1 cellular context compared by ENCODE assay signal in the genomic region with DNA sequence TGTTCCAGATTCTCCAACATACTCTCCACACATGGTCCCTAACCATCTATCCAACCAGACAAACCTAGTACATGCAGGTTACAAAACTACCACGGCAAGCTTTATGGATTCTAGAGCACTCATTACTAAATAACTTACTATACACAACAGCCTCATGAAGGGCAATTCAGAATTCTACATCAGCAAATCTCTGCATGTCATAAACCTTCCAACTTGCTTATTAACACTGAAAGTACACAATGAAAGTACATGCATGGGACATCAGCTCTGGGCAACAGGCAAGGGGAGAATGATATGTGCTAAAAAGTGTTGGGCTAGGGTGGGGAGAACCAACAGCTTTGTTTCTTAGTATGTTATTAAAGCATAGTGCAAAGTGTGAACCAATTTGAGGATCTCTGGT.
TF ChIP-seq lines count a peak whose summit lies in the region.

No MANE protein-coding gene starts in this region.

TF ChIP-seq in GM23338, 12 proteins besides CTCF, POLR2A, EP300 and RAD21 (continued from another document):
- TF ChIP-seq, protein P1, sequence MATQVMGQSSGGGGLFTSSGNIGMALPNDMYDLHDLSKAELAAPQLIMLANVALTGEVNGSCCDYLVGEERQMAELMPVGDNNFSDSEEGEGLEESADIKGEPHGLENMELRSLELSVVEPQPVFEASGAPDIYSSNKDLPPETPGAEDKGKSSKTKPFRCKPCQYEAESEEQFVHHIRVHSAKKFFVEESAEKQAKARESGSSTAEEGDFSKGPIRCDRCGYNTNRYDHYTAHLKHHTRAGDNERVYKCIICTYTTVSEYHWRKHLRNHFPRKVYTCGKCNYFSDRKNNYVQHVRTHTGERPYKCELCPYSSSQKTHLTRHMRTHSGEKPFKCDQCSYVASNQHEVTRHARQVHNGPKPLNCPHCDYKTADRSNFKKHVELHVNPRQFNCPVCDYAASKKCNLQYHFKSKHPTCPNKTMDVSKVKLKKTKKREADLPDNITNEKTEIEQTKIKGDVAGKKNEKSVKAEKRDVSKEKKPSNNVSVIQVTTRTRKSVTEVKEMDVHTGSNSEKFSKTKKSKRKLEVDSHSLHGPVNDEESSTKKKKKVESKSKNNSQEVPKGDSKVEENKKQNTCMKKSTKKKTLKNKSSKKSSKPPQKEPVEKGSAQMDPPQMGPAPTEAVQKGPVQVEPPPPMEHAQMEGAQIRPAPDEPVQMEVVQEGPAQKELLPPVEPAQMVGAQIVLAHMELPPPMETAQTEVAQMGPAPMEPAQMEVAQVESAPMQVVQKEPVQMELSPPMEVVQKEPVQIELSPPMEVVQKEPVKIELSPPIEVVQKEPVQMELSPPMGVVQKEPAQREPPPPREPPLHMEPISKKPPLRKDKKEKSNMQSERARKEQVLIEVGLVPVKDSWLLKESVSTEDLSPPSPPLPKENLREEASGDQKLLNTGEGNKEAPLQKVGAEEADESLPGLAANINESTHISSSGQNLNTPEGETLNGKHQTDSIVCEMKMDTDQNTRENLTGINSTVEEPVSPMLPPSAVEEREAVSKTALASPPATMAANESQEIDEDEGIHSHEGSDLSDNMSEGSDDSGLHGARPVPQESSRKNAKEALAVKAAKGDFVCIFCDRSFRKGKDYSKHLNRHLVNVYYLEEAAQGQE (IDR thresholded peaks at IDR 0.05; ENCODE audit: unreplicated experiment), result no peak
- TF ChIP-seq JUNB (IDR thresholded peaks at IDR 0.05; ENCODE audit: unreplicated experiment) (no peak), ZNF462 (CRISPR knock-in tag; IDR thresholded peaks at IDR 0.05) (no peak), EZH2phosphoT487 (IDR thresholded peaks at IDR 0.05; ENCODE audit: unreplicated experiment) (no peak), ZNF114 (CRISPR knock-in tag; IDR thresholded peaks at IDR 0.05) (no peak), POLR2AphosphoS5 (IDR thresholded peaks at IDR 0.05; ENCODE audit: low read depth) (no peak), ZNF331 (CRISPR knock-in tag; IDR thresholded peaks at IDR 0.05; ENCODE audit: low read depth) (no peak), NANOG (IDR thresholded peaks at IDR 0.05; ENCODE audit: borderline replicate concordance) (no peak), CREB1 (CRISPR knock-in tag; IDR thresholded peaks at IDR 0.05; ENCODE audit: low read depth) (no peak), EZH2 (IDR thresholded peaks at IDR 0.05; ENCODE audit: low read depth, unreplicated experiment) (no peak), STAT1 (IDR thresholded peaks at IDR 0.05; ENCODE audit: unreplicated experiment) (no peak)
